Comparison of ENCODE assay signal across 15 cellular contexts in the genomic region with DNA sequence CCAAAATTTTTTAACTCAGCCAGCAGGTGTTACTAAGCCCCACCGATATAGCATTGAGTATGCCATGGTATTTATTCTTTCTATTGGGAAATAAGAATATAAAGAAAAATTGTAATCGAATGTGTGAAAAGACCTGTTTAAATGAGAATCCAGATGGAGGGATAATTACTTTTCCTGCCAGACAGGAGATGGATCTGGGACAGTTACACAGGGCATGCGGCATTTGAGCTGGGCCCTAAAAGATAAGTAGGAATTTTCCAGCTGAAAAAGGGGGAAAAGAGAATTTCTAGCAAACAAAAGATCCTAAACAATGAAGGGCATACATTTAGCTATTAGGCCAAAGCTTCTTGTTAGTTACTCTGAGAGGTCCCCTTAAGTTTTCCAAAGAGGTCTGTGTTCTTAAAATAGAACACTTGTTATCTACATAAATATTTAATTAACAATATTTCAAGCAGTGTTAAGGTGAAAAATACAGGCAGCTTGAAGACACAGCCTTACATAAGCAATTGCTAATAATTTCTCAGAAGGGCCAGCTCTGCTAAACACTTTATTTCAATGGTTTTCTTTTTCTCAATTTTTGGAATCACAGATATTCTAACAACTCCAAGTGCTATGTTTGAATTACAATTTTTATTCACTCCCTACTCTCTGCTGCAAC.
A peak's percentile ranks its signal among the peaks of the same experiment; 100 is the strongest.
DNase-seq lines count a peak whose midpoint lies in the region; ATAC-seq and TF ChIP-seq lines count a peak whose summit lies in the region.
"Had no signal": no experiment of that assay in that cellular context is flagged by ENCODE, and none has a peak within 500 bp of the region (broad histone marks: within the 10 kb centered on the region; RNA-seq: fewer than 3 reads in every experiment).

No MANE protein-coding gene starts in this region.

- H3K27me3 ChIP-seq in cardiac muscle cell (no peaks in the 10 kb centered on the region), body of pancreas (no peaks in the 10 kb centered on the region), lower lobe of right lung (ENCODE audit: low read depth) (no peaks in the 10 kb centered on the region), upper lobe of left lung (no peaks in the 10 kb centered on the region)

- H3K4me3 Mint-ChIP-seq in endothelial cell (ENCODE audit: unreplicated experiment) = no peak overlapping the region
- H3K4me3 Mint-ChIP-seq: CD4-positive, alpha-beta memory T cell; H9 had no signal

- H3K36me3 ChIP-seq in cardiac muscle cell (no peaks in the 10 kb centered on the region), body of pancreas (replicated peaks in 1 of 2; ENCODE audit: insufficient read depth in 1 of 2, low read depth in 2 of 2) (no peaks in the 10 kb centered on the region), lower lobe of right lung (no peaks in the 10 kb centered on the region), upper lobe of left lung (no peaks in the 10 kb centered on the region)

- TF ChIP-seq CTCF in cardiac muscle cell (IDR thresholded peaks at IDR 0.05; ENCODE audit: low read depth, low read length) (no peak), body of pancreas (IDR thresholded peaks at IDR 0.05) (no peak), lower lobe of right lung (IDR thresholded peaks at IDR 0.05) (no peak), upper lobe of left lung (IDR thresholded peaks at IDR 0.05) (no peak), endothelial cell (IDR thresholded peaks at IDR 0.05; ENCODE audit: unreplicated experiment) (no peak)

- TF ChIP-seq POLR2A in body of pancreas (IDR thresholded peaks at IDR 0.05) (no peak), upper lobe of left lung (IDR thresholded peaks at IDR 0.05) (no peak)

- WGBS in body of pancreas, 2 donors = 28 to 33% methylated on average over 3 of the region's 3 CpGs
- 78 to 80% methylated on average over 3 of the region's 3 CpGs for WGBS in upper lobe of left lung, 2 donors

- no peak for TF ChIP-seq EP300 in upper lobe of left lung (IDR thresholded peaks at IDR 0.05)

- no peak overlapping the region for H3K4me3 ChIP-seq in cardiac muscle cell
- H3K4me3 ChIP-seq in body of pancreas = no peak overlapping the region
- no peak overlapping the region for H3K4me3 ChIP-seq in lower lobe of right lung
- no peak overlapping the region for H3K4me3 ChIP-seq in upper lobe of left lung

- H3K27me3 Mint-ChIP-seq in endothelial cell (ENCODE audit: unreplicated experiment) = peaks cover 2% of the 10 kb centered on the region

- peak overlapping the region; percentile 64 for H3K27ac ChIP-seq in cardiac muscle cell
- peak overlapping the region in 3 of 4 donors; percentile 42 to 56 (median 51) for H3K27ac ChIP-seq in body of pancreas
- H3K27ac ChIP-seq in lower lobe of right lung = peak overlapping the region; percentile 54
- H3K27ac ChIP-seq in upper lobe of left lung = peak overlapping the region in 3 of 4 donors; percentile 13 to 72 (median 31)
- H3K27ac ChIP-seq: KMS-11 had no signal

- no peaks in the 10 kb centered on the region for H3K36me3 Mint-ChIP-seq in endothelial cell (ENCODE audit: low read depth, unreplicated experiment)
- H3K36me3 Mint-ChIP-seq: CD4-positive, alpha-beta memory T cell had no signal

- H3K9me3 Mint-ChIP-seq in endothelial cell (ENCODE audit: unreplicated experiment) = no peaks in the 10 kb centered on the region
- H3K9me3 Mint-ChIP-seq: CD4-positive, alpha-beta memory T cell; H9 had no signal

- no peak for DNase-seq in cardiac muscle cell (ENCODE audit: low read depth in 1 of 2, low spot score in 1 of 2)
- DNase-seq in cardiac septum (ENCODE audit: low spot score) = no peak
- no peak for DNase-seq in body of pancreas
- no peak for DNase-seq in lower lobe of right lung
- DNase-seq in upper lobe of left lung = no peak
- no peak for DNase-seq in activated naive CD4-positive, alpha-beta T cell (lab: John Stamatoyannopoulos, UW)
- DNase-seq in endothelial cell (ENCODE audit: low spot score) = no peak
- DNase-seq: CD4-positive, alpha-beta memory T cell; H9; NCI-H1048; NCI-H1436 treated with DMSO at 0.1 percent for 48 hours; NCI-H510A treated with DMSO at 0.1 percent for 48 hours; NCI-H82 had no signal

- H3K27ac Mint-ChIP-seq in endothelial cell (ENCODE audit: unreplicated experiment) = no peak overlapping the region
- H3K27ac Mint-ChIP-seq: CD4-positive, alpha-beta memory T cell had no signal

- H3K4me1 Mint-ChIP-seq in endothelial cell (ENCODE audit: unreplicated experiment) = peaks cover 2% of the 10 kb centered on the region

- peaks cover 52% of the 10 kb centered on the region for H3K4me1 ChIP-seq in cardiac muscle cell (ENCODE audit: low read depth)
- peaks cover 54% of the 10 kb centered on the region for H3K4me1 ChIP-seq in body of pancreas
- peaks cover 53% of the 10 kb centered on the region for H3K4me1 ChIP-seq in lower lobe of right lung
- H3K4me1 ChIP-seq in upper lobe of left lung = peaks cover 23 to 70% (median 47%) of the 10 kb centered on the region in 4 donors

- H3K9me3 ChIP-seq in cardiac muscle cell (ENCODE audit: low read depth) (no peaks in the 10 kb centered on the region), body of pancreas (no peaks in the 10 kb centered on the region), lower lobe of right lung (no peaks in the 10 kb centered on the region), upper lobe of left lung (no peaks in the 10 kb centered on the region)

- ATAC-seq in body of pancreas = no peak
- ATAC-seq in lower lobe of right lung = peak; percentile 32 to 69
- no peak for ATAC-seq in upper lobe of left lung (ENCODE audit: low FRiP score in 2 of 2)
- no peak for ATAC-seq in GM19395 (IDR thresholded peaks at IDR 0.05; ENCODE audit: unreplicated experiment)

- intact Hi-C loops in cardiac septum (cut with DNase I) (loop anchor here (5.0 kb wide), 1 partner anchor 59 kb away; no protein-coding TSS in a partner anchor), body of pancreas (cut with DNase I) (no loop called here), lower lobe of right lung (cut with DNase I) (no loop called here)

Comparison
In these comparisons a context has a peak if more than half of its experiments do, and no peak if none do; other contexts are left out.
1. ATAC-seq: peak in lower lobe of right lung (2 of 2); none in body of pancreas (single experiment), upper lobe of left lung (0 of 2) and GM19395 (single experiment).
2. Peak in every context shown above with its lines, with median percentiles within 50 percentile points of each other: H3K27ac ChIP-seq.